ENCODE assay signal across 1 cellular context in the genomic region with DNA sequence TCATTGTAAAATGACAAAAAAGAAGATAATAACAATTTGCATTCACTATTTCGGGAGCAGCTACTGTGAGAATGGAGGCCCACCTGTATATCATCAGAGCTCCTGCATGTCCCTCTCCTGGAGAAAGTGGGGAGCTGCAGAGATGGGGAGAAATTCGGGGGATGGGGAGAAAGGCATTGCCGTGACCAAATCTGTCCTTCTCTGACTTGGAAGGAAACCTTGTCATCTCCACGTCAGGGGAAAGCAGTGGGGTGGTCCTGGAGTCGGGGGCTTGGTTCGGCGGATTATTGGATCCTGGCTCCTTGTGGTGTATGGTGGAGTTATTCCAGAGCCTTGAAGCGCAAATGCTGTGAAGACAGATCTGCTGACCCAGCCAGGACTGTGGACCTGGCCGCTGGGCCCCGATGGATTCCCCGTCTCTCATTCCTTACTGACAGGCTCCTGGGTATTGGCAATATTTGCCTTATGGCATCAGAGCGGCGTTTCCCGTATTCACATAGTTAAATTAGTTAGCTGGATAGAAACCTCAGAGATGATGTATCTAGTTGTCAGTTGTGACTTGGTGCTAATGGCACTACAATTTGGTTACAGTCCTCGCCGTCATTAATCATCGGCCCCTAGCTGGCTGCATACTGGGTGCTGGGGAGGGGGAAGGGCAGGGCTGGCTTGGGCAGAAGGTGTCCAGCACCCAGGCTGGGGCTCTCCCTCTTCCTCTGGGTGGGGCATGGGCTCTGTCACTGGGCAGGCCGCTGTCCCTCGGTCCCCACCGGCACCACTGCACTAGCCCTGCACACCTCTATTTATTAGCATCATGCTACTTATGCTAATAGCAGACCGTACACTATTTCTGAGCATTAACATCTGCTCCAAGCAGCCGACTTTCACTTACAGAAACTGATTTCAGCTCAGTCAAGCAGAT.
TF ChIP-seq lines count a peak whose summit lies in the region.

No MANE protein-coding gene starts in this region.

TF ChIP-seq in HepG2, 621 proteins besides CTCF, POLR2A, EP300 and RAD21:
- TF ChIP-seq, protein P1, sequence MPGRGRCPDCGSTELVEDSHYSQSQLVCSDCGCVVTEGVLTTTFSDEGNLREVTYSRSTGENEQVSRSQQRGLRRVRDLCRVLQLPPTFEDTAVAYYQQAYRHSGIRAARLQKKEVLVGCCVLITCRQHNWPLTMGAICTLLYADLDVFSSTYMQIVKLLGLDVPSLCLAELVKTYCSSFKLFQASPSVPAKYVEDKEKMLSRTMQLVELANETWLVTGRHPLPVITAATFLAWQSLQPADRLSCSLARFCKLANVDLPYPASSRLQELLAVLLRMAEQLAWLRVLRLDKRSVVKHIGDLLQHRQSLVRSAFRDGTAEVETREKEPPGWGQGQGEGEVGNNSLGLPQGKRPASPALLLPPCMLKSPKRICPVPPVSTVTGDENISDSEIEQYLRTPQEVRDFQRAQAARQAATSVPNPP (CRISPR knock-in tag; IDR thresholded peaks at IDR 0.05), result no peak
- no peak for TF ChIP-seq ZNF75D (CRISPR knock-in tag; IDR thresholded peaks at IDR 0.05; ENCODE audit: borderline replicate concordance)
- no peak for TF ChIP-seq NCOA2 (CRISPR knock-in tag; IDR thresholded peaks at IDR 0.05)
- TF ChIP-seq, protein P2, sequence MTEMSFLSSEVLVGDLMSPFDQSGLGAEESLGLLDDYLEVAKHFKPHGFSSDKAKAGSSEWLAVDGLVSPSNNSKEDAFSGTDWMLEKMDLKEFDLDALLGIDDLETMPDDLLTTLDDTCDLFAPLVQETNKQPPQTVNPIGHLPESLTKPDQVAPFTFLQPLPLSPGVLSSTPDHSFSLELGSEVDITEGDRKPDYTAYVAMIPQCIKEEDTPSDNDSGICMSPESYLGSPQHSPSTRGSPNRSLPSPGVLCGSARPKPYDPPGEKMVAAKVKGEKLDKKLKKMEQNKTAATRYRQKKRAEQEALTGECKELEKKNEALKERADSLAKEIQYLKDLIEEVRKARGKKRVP (CRISPR knock-in tag; IDR thresholded peaks at IDR 0.05), result no peak
- TF ChIP-seq SOX13 (IDR thresholded peaks at IDR 0.05), result no peak
- no peak for TF ChIP-seq SOX13 (CRISPR knock-in tag; conservative IDR thresholded peaks at IDR 0.05 in 1 of 2, IDR thresholded peaks at IDR 0.05 in 1 of 2)
- TF ChIP-seq, protein P3, sequence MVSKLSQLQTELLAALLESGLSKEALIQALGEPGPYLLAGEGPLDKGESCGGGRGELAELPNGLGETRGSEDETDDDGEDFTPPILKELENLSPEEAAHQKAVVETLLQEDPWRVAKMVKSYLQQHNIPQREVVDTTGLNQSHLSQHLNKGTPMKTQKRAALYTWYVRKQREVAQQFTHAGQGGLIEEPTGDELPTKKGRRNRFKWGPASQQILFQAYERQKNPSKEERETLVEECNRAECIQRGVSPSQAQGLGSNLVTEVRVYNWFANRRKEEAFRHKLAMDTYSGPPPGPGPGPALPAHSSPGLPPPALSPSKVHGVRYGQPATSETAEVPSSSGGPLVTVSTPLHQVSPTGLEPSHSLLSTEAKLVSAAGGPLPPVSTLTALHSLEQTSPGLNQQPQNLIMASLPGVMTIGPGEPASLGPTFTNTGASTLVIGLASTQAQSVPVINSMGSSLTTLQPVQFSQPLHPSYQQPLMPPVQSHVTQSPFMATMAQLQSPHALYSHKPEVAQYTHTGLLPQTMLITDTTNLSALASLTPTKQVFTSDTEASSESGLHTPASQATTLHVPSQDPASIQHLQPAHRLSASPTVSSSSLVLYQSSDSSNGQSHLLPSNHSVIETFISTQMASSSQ (IDR thresholded peaks at IDR 0.05; ENCODE audit: low read depth), result no peak
- TF ChIP-seq, protein P3 (CRISPR knock-in tag; IDR thresholded peaks at IDR 0.05; ENCODE audit: borderline replicate concordance), result no peak
- no peak for TF ChIP-seq ZNF143 (CRISPR knock-in tag; IDR thresholded peaks at IDR 0.05)
- TF ChIP-seq CEBPG (CRISPR knock-in tag; IDR thresholded peaks at IDR 0.05), result no peak
- TF ChIP-seq TMF1 (CRISPR knock-in tag; IDR thresholded peaks at IDR 0.05; ENCODE audit: low read depth), result no peak
- TF ChIP-seq JUND (CRISPR knock-in tag; IDR thresholded peaks at IDR 0.05), result no peak
- TF ChIP-seq MXD4 (CRISPR knock-in tag; IDR thresholded peaks at IDR 0.05), result no peak
- TF ChIP-seq, protein P4, sequence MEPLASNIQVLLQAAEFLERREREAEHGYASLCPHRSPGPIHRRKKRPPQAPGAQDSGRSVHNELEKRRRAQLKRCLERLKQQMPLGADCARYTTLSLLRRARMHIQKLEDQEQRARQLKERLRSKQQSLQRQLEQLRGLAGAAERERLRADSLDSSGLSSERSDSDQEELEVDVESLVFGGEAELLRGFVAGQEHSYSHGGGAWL (CRISPR knock-in tag; IDR thresholded peaks at IDR 0.05), result no peak
- no peak for TF ChIP-seq ARNT2 (CRISPR knock-in tag; IDR thresholded peaks at IDR 0.05; ENCODE audit: low read depth)
- no peak for TF ChIP-seq SSRP1 (CRISPR knock-in tag; IDR thresholded peaks at IDR 0.05)
- TF ChIP-seq ZSCAN21 (CRISPR knock-in tag; IDR thresholded peaks at IDR 0.05; ENCODE audit: borderline replicate concordance), result no peak
- no peak for TF ChIP-seq ZNF296 (CRISPR knock-in tag; conservative IDR thresholded peaks at IDR 0.05)
